8 cellular contexts compared by ENCODE assay signal in the genomic region with DNA sequence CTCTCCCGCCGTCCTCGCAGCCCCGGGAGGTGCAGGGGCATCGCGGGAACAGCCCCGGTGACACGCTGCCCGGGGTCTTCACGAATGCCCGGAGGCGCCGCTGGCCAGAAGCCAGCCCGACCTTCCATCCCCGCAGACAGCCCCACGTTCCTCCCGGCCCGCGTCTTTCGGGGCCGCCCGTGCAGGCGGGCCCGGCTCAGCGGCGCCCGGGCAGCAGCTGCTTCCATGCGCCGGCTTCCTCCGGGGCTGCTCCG. TPM values are rescaled to one million over a fixed set of nuclear protein-coding genes. Genes with fewer than 3 reads are reported as not detected.
DNase-seq lines count a peak whose midpoint lies in the region; ATAC-seq and TF ChIP-seq lines count a peak whose summit lies in the region.

No MANE protein-coding gene starts in this region.

- H4K20me1 ChIP-seq in BLaER1 (peaks cover 34% of the 10 kb centered on the region), GM23248 (ENCODE audit: insufficient read depth) (no peaks in the 10 kb centered on the region)

- no peaks in the 10 kb centered on the region for H3K79me2 ChIP-seq in GM23248 (ENCODE audit: insufficient read depth)

- peak overlapping the region; percentile 82 for H3K9ac ChIP-seq in BLaER1
- peak overlapping the region; percentile 95 for H3K9ac ChIP-seq in GM23248

- ATAC-seq in RWPE2 (ENCODE audit: low read depth) (no peak), gastroesophageal sphincter (peak; percentile 4), omental fat pad (ENCODE audit: low FRiP score) (no peak)

- H3F3A ChIP-seq in GM23248 (ENCODE audit: insufficient read depth): no peaks in the 10 kb centered on the region

- H3K4me3 ChIP-seq in BLaER1: peak overlapping the region; percentile 75
- peak overlapping the region; percentile 77 for H3K4me3 ChIP-seq in GM23248
- H3K4me3 ChIP-seq in RWPE2 (ENCODE audit: severe bottlenecking): peak overlapping the region; percentile 48
- peak overlapping the region; percentile 51 to 61 for H3K4me3 ChIP-seq in gastroesophageal sphincter
- peak overlapping the region; percentile 68 for H3K4me3 ChIP-seq in skeletal muscle cell (ENCODE audit: low read depth, low read length)

- no peak for DNase-seq in GM23248
- no peak for DNase-seq in RWPE2 (ENCODE audit: low spot score)
- DNase-seq in skeletal muscle cell (ENCODE audit: low read depth): no peak
- no peak for DNase-seq in KG1 (lab: John Stamatoyannopoulos, UW)
- DNase-seq in omental fat pad (ENCODE audit: low spot score): no peak
- DNase-seq in stimulated activated CD8-positive, alpha-beta memory T cell treated with anti-CD3 and anti-CD28 coated beads, Interleukin-4, amount 100 ng/mL, for 48 hours: no peak

- no peak for TF ChIP-seq EP300 in gastroesophageal sphincter (IDR thresholded peaks at IDR 0.05)

- peak overlapping the region; percentile 81 for H3K27ac ChIP-seq in BLaER1
- peak overlapping the region; percentile 80 for H3K27ac ChIP-seq in GM23248
- peak overlapping the region; percentile 86 for H3K27ac ChIP-seq in RWPE2 (ENCODE audit: poor library complexity, severe bottlenecking)
- H3K27ac ChIP-seq in gastroesophageal sphincter: peak overlapping the region; percentile 85 to 97 (median 94)

- H3K9me3 ChIP-seq in BLaER1 (no peaks in the 10 kb centered on the region), GM23248 (ENCODE audit: low read depth) (no peaks in the 10 kb centered on the region), RWPE2 (ENCODE audit: severe bottlenecking) (no peaks in the 10 kb centered on the region), gastroesophageal sphincter (no peaks in the 10 kb centered on the region)

- H3K4me2 ChIP-seq in BLaER1 (peak overlapping the region; percentile 100), GM23248 (ENCODE audit: unreplicated experiment) (peak overlapping the region; percentile 89)

- H3K27me3 ChIP-seq in BLaER1 (peaks cover 37% of the 10 kb centered on the region), GM23248 (replicated peaks; ENCODE audit: insufficient read depth) (peaks cover 17% of the 10 kb centered on the region), RWPE2 (ENCODE audit: insufficient read depth, poor library complexity, severe bottlenecking) (no peaks in the 10 kb centered on the region), gastroesophageal sphincter (no peaks in the 10 kb centered on the region)

- no peak for TF ChIP-seq CTCF in RWPE2 (IDR thresholded peaks at IDR 0.05; ENCODE audit: poor library complexity, severe bottlenecking)
- no peak for TF ChIP-seq CTCF in gastroesophageal sphincter (IDR thresholded peaks at IDR 0.05)
- no peak for TF ChIP-seq CTCF in omental fat pad (IDR thresholded peaks at IDR 0.05)

- H2AFZ ChIP-seq in GM23248: peak overlapping the region; percentile 62

- WGBS in GM23248 (ENCODE audit: low coverage in 1 of 2, low lambda C conversion rate in 2 of 2, missing lambda C conversion rate in 2 of 2), 2 experiments: 0 to 1% methylated on average over 30 to 31 of the region's 31 CpGs
- whole genome bisulfite sequencing in gastroesophageal sphincter (ENCODE audit: low coverage in 1 of 2), 2 donors: no CpG with 5 or more reads among the region's 31 CpGs

- H3K36me3 ChIP-seq in BLaER1 (peaks cover 23% of the 10 kb centered on the region), GM23248 (ENCODE audit: low read depth) (no peaks in the 10 kb centered on the region), RWPE2 (ENCODE audit: low read depth) (peaks cover 11% of the 10 kb centered on the region), gastroesophageal sphincter (peaks cover 0 to 12% of the 10 kb centered on the region in 2 donors)

- in situ Hi-C loops in GM23248 (cut with MboI): no loop called here

- H3K9me2 ChIP-seq in GM23248 (ENCODE audit: insufficient read depth): no peaks in the 10 kb centered on the region

- TF ChIP-seq POLR2A in gastroesophageal sphincter (IDR thresholded peaks at IDR 0.05): no peak

- H3K4me1 ChIP-seq in BLaER1: peaks cover 55% of the 10 kb centered on the region
- H3K4me1 ChIP-seq in GM23248 (ENCODE audit: insufficient read depth): peaks cover 4% of the 10 kb centered on the region; the same call in 1 of the 2 replicates
- H3K4me1 ChIP-seq in RWPE2 (ENCODE audit: insufficient read depth, poor library complexity, severe bottlenecking): peaks cover 5% of the 10 kb centered on the region
- peaks cover 0 to 67% (median 44%) of the 10 kb centered on the region in 3 donors for H3K4me1 ChIP-seq in gastroesophageal sphincter

RNA-seq across cellular contexts. Expression of gene TEDC1, which starts 0.8 kb away (rescaled TPM):
- 8.7 and 9.8 TPM in 2 replicates for total RNA-seq in GM23248 (2014; rRNA removed; shearing (Covaris generic))
- 4.0 and 6.4 TPM in 2 replicates for polyA plus RNA-seq in GM23248 (2016; fragmentation: Nextera tagmentation; extraction: Ambion mirVana)
- total RNA-seq in gastroesophageal sphincter (1 to 10 TPM; 4.6 to 7.9 (median 5.4) TPM), omental fat pad (10 to 100 TPM in 2 of 4 donors, 1 to 10 TPM in 2; 2.8 to 18.9 (median 7.4) TPM)

RNA-seq across cellular contexts. Expression of gene CRIP1, which starts 3.6 kb away (rescaled TPM):
- total RNA-seq in GM23248 (2014; rRNA removed; shearing (Covaris generic)): 1.8 and 12.3 TPM in 2 replicates
- 32.7 and 37.7 TPM in 2 replicates for polyA plus RNA-seq in GM23248 (2016; fragmentation: Nextera tagmentation; extraction: Ambion mirVana)
- total RNA-seq in gastroesophageal sphincter: 10 to 100 TPM; 11.2 to 57.9 (median 34.2) TPM
- total RNA-seq in omental fat pad: 10 to 100 TPM; 18.5 to 88.6 (median 43.9) TPM

RNA-seq across cellular contexts. Expression of gene CRIP2, which starts 15.6 kb away (rescaled TPM):
- total RNA-seq in GM23248 (2014; rRNA removed; shearing (Covaris generic)): 149 and 188 TPM in 2 replicates
- 317 and 319 TPM in 2 replicates for polyA plus RNA-seq in GM23248 (2016; fragmentation: Nextera tagmentation; extraction: Ambion mirVana)
- total RNA-seq in gastroesophageal sphincter (100 to 1,000 TPM; 165 to 518 (median 343) TPM), omental fat pad (100 to 1,000 TPM in 2 of 4 donors, 10 to 100 TPM in 2; 63.4 to 177 (median 122) TPM)

RNA-seq across cellular contexts. Expression of gene TMEM121, which starts 36.1 kb away (rescaled TPM):
- 11.1 and 20.5 TPM in 2 replicates for total RNA-seq in GM23248 (2014; rRNA removed; shearing (Covaris generic))
- polyA plus RNA-seq in GM23248 (2016; fragmentation: Nextera tagmentation; extraction: Ambion mirVana): 4.1 and 5.8 TPM in 2 replicates
- total RNA-seq in gastroesophageal sphincter: 1 to 10 TPM; 3.9 to 6.7 (median 5.2) TPM
- total RNA-seq in omental fat pad: 1 to 10 TPM; 3.5 to 5.6 (median 4.1) TPM
